25 cellular contexts compared by ENCODE assay signal in the genomic region with DNA sequence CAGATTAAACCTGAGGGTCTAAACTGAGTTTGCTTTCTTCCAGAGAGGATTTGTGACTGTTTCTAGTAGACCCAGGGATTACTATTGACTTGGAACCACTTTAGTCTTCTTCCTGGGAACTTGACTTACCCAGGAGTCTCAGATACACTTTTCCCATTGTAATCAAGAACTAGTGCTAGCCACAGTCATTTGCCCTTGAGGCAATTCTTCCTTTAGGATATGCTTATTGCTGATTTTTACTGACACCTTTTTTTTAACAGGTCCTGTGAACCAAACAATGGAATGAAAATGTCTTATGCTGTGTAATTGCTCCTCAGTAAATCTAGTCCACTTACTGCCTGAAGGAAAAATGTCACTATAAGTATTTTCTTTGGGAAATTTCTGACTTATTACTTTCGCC.
DNase-seq lines count a peak whose midpoint lies in the region; ATAC-seq, FAIRE-seq and TF ChIP-seq lines count a peak whose summit lies in the region.
"Had no signal": no experiment of that assay in that cellular context is flagged by ENCODE, and none has a peak within 500 bp of the region (broad histone marks: within the 10 kb centered on the region; RNA-seq: fewer than 3 reads in every experiment).

No MANE protein-coding gene starts in this region.

- H3K9me3 ChIP-seq in keratinocyte (ENCODE audit: control insufficient read depth, low read depth, low read length) (no peaks in the 10 kb centered on the region), A673 (ENCODE audit: low read depth, low read length, poor library complexity, severe bottlenecking) (no peaks in the 10 kb centered on the region)
- H3K9me3 ChIP-seq: BLaER1 treated with 17β-estradiol and CSF1 and Interleukin-3, amounts not matched to agents 10 nM and 100 nM; SJCRH30 had no signal

- no peaks in the 10 kb centered on the region for H3K36me3 ChIP-seq in keratinocyte (ENCODE audit: control insufficient read depth in 2 of 2, extremely low read depth in 1 of 2, insufficient read depth in 2 of 2, low read length in 2 of 2)
- no peaks in the 10 kb centered on the region for H3K36me3 ChIP-seq in H7 (replicated peaks; ENCODE audit: control insufficient read depth, insufficient read depth, low read length)
- no peaks in the 10 kb centered on the region for H3K36me3 ChIP-seq in A673 (ENCODE audit: insufficient read depth, low read length, poor library complexity, severe bottlenecking)
- H3K36me3 ChIP-seq: SJCRH30 had no signal

- no peak overlapping the region for H3K4me3 ChIP-seq in AG10803 (ENCODE audit: low read length)
- no peak overlapping the region for H3K4me3 ChIP-seq in keratinocyte (ENCODE audit: control insufficient read depth in 2 of 3, extremely low read depth in 1 of 3, insufficient read depth in 2 of 3, low read depth in 1 of 3, low read length in 3 of 3)
- H3K4me3 ChIP-seq in H7 (ENCODE audit: insufficient read depth, low read depth, low read length), result no peak overlapping the region
- H3K4me3 ChIP-seq in A673 (ENCODE audit: low read depth, low read length, poor library complexity, severe bottlenecking), result no peak overlapping the region
- H3K4me3 ChIP-seq: BLaER1 treated with 17β-estradiol and CSF1 and Interleukin-3, amounts not matched to agents 10 nM and 100 nM; PC-9; SJCRH30 had no signal

- dilution Hi-C loops in keratinocyte (cut with MboI; ENCODE audit: extremely low pct_ligation_motif_present, low sequenced_read_pairs), result no loop called here

- POLR2A ChIA-PET in A673 (lab: Charles Lee; ENCODE audit: low non-redundant PET), result no interaction called here

- DNase-seq in AG10803 (ENCODE audit: low read depth) (peak; percentile 8), ELR (ENCODE audit: low read depth) (peak; percentile 22), M059J (ENCODE audit: low read depth) (peak; percentile 31), keratinocyte (ENCODE audit: low read depth, low spot score) (no peak), H7 (no peak), A673 (ENCODE audit: low spot score) (no peak), NCI-H524 (lab: John Stamatoyannopoulos, UW) (no peak)
- DNase-seq: AML-193; CD4-positive, alpha-beta T cell; DMS53; NCI-H1092 treated with DMSO at 0.1 percent for 48 hours; NCI-H1436; NCI-H187 treated with DMSO at 0.1 percent for 48 hours; NCI-H2107; NCI-H446; NCI-H526; NCI-H82; NK-92 treated with Interleukin-12 subunit alpha and Interleukin-12 subunit beta, amount 100 ng/mL, for 24 hours; PC-9; SJCRH30 had no signal

- no peaks in the 10 kb centered on the region for H4K20me1 ChIP-seq in keratinocyte (ENCODE audit: control insufficient read depth, extremely low read depth, insufficient read depth, low read length)
- H4K20me1 ChIP-seq: BLaER1 treated with 17β-estradiol and CSF1 and Interleukin-3, amounts not matched to agents 10 nM and 100 nM had no signal

- BruUV-seq in A673 (replicated peaks; lab: Mats Ljungman, UMichigan), result no TSS peak

- TF ChIP-seq CTCF in AG10803 (conservative IDR thresholded peaks at IDR 0.05; ENCODE audit: low read length) (no peak), keratinocyte (optimal IDR thresholded peaks at IDR 0.05 in 1 of 3, IDR thresholded peaks at IDR 0.05 in 1 of 3, conservative IDR thresholded peaks at IDR 0.05 in 1 of 3; ENCODE audit: extremely low read depth in 1 of 3, insufficient read depth in 2 of 3, low read length in 3 of 3) (no peak), A673 (conservative IDR thresholded peaks at IDR 0.05; ENCODE audit: low read depth, low read length) (no peak)

- H3K27ac ChIP-seq in keratinocyte (ENCODE audit: control insufficient read depth, insufficient read depth, low read length) (no peak overlapping the region), A673 (ENCODE audit: low read depth, low read length, poor library complexity, severe bottlenecking) (no peak overlapping the region)
- H3K27ac ChIP-seq: BLaER1 treated with 17β-estradiol and CSF1 and Interleukin-3, amounts not matched to agents 10 nM and 100 nM; KMS-11; PC-9; SJCRH30 had no signal

- intact Hi-C loops in A673 (cut with micrococcal nuclease; ENCODE audit: unreplicated experiment), result no loop called here

- CTCF ChIA-PET in A673 (lab: Charles Lee), result no interaction called here

- no peaks in the 10 kb centered on the region for H3K9me1 ChIP-seq in keratinocyte (ENCODE audit: control insufficient read depth, extremely low read depth, insufficient read depth, low read length)

- no peak overlapping the region for H3K4me2 ChIP-seq in keratinocyte (ENCODE audit: control insufficient read depth, extremely low read depth, insufficient read depth, low read depth, low read length)
- H3K4me2 ChIP-seq: BLaER1 treated with 17β-estradiol and CSF1 and Interleukin-3, amounts not matched to agents 10 nM and 100 nM; KMS-11; PC-9 had no signal

- H2AFZ ChIP-seq in keratinocyte (ENCODE audit: control insufficient read depth, low read length), result no peak overlapping the region
- H2AFZ ChIP-seq: PC-9 had no signal

- FAIRE-seq in keratinocyte (lab: Jason Lieb, UNC), result peak; percentile 13
- FAIRE-seq: GM12892 had no signal

- H3K27me3 ChIP-seq in keratinocyte (ENCODE audit: control insufficient read depth, extremely low read depth, insufficient read depth, low read length) (no peaks in the 10 kb centered on the region), H7 (ENCODE audit: control insufficient read depth, insufficient read depth, low read length) (no peaks in the 10 kb centered on the region), A673 (replicated peaks; ENCODE audit: insufficient read depth, low read depth, low read length, poor library complexity) (no peaks in the 10 kb centered on the region)
- H3K27me3 ChIP-seq: BLaER1 treated with 17β-estradiol and CSF1 and Interleukin-3, amounts not matched to agents 10 nM and 100 nM; SJCRH30 had no signal

- H3K4me1 ChIP-seq in keratinocyte (ENCODE audit: control insufficient read depth, extremely low read depth, insufficient read depth, low read length) (peaks cover 7% of the 10 kb centered on the region), A673 (ENCODE audit: insufficient read depth, low read length, poor library complexity, severe bottlenecking) (no peaks in the 10 kb centered on the region)
- H3K4me1 ChIP-seq: BLaER1 treated with 17β-estradiol and CSF1 and Interleukin-3, amounts not matched to agents 10 nM and 100 nM had no signal

- no peak for ATAC-seq in GM21381 (IDR thresholded peaks at IDR 0.05; ENCODE audit: unreplicated experiment)
- ATAC-seq: Right ventricle myocardium inferior had no signal

- no peaks in the 10 kb centered on the region for H3K79me2 ChIP-seq in keratinocyte (ENCODE audit: control insufficient read depth, insufficient read depth, low read length)

- H3K9ac ChIP-seq in keratinocyte (ENCODE audit: control insufficient read depth, extremely low read depth, insufficient read depth, low read length), result no peak overlapping the region
- H3K9ac ChIP-seq: BLaER1 treated with 17β-estradiol and CSF1 and Interleukin-3, amounts not matched to agents 10 nM and 100 nM; KMS-11 had no signal

Comparison
In these comparisons a context has a peak if more than half of its experiments do, and no peak if none do; other contexts are left out.
1. DNase-seq: peak in AG10803 (single experiment), ELR (single experiment) and M059J (single experiment); none in keratinocyte (single experiment), H7 (single experiment), A673 (single experiment) and NCI-H524 (0 of 2).